1 cellular context compared by ENCODE assay signal in genomic region chr2:234682492-234683228, GRCh38.
TF ChIP-seq lines count a peak whose summit lies in the region.

No MANE protein-coding gene starts in this region.

TF ChIP-seq in HepG2, 621 proteins besides CTCF, POLR2A, EP300 and RAD21 (continued from another document and continues in another):
- TF ChIP-seq ZHX1 (CRISPR knock-in tag; IDR thresholded peaks at IDR 0.05; ENCODE audit: low read depth), result no peak
- TF ChIP-seq FOSL2 (CRISPR knock-in tag; IDR thresholded peaks at IDR 0.05), result peak; percentile 52
- TF ChIP-seq, protein P1, sequence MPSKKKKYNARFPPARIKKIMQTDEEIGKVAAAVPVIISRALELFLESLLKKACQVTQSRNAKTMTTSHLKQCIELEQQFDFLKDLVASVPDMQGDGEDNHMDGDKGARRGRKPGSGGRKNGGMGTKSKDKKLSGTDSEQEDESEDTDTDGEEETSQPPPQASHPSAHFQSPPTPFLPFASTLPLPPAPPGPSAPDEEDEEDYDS (CRISPR knock-in tag; IDR thresholded peaks at IDR 0.05), result 0 out of 2 replicates have a peak, but pooled peaks have one; percentile 38
- TF ChIP-seq ZNF576 (CRISPR knock-in tag; IDR thresholded peaks at IDR 0.05), result no peak
- TF ChIP-seq BRF2 (CRISPR knock-in tag; IDR thresholded peaks at IDR 0.05), result no peak
- TF ChIP-seq THAP11 (CRISPR knock-in tag; IDR thresholded peaks at IDR 0.05), result peak; percentile 96
- no peak for TF ChIP-seq ZIK1 (CRISPR knock-in tag; IDR thresholded peaks at IDR 0.05; ENCODE audit: borderline replicate concordance, low read depth)
- TF ChIP-seq POGZ (CRISPR knock-in tag; IDR thresholded peaks at IDR 0.05), result peak; percentile 21; the same call in 1 of the 2 replicates
- TF ChIP-seq TEAD2 (CRISPR knock-in tag; IDR thresholded peaks at IDR 0.05), result no peak
- TF ChIP-seq ZNF282 (IDR thresholded peaks at IDR 0.05; ENCODE audit: partially characterized antibody), result peak; percentile 64
- peak; percentile 86 for TF ChIP-seq IKZF1 (IDR thresholded peaks at IDR 0.05)
- TF ChIP-seq ZNF605 (CRISPR knock-in tag; IDR thresholded peaks at IDR 0.05), result 0 out of 2 replicates have a peak, but pooled peaks have one; percentile 22
- peak; percentile 21 for TF ChIP-seq MNT (IDR thresholded peaks at IDR 0.05)
- TF ChIP-seq, protein P2, sequence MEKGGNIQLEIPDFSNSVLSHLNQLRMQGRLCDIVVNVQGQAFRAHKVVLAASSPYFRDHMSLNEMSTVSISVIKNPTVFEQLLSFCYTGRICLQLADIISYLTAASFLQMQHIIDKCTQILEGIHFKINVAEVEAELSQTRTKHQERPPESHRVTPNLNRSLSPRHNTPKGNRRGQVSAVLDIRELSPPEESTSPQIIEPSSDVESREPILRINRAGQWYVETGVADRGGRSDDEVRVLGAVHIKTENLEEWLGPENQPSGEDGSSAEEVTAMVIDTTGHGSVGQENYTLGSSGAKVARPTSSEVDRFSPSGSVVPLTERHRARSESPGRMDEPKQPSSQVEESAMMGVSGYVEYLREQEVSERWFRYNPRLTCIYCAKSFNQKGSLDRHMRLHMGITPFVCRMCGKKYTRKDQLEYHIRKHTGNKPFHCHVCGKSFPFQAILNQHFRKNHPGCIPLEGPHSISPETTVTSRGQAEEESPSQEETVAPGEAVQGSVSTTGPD (CRISPR knock-in tag; IDR thresholded peaks at IDR 0.05), result peak; percentile 72; the same call in 1 of the 2 replicates
- TF ChIP-seq MEIS1 (CRISPR knock-in tag; IDR thresholded peaks at IDR 0.05; ENCODE audit: borderline replicate concordance), result no peak
- TF ChIP-seq TEAD3 (CRISPR knock-in tag; optimal IDR thresholded peaks at IDR 0.05; ENCODE audit: borderline replicate concordance), result peak; percentile 18
- 0 out of 2 replicates have a peak, but pooled peaks have one; percentile 68 for TF ChIP-seq NBN (conservative IDR thresholded peaks at IDR 0.05)
- TF ChIP-seq, protein P3, sequence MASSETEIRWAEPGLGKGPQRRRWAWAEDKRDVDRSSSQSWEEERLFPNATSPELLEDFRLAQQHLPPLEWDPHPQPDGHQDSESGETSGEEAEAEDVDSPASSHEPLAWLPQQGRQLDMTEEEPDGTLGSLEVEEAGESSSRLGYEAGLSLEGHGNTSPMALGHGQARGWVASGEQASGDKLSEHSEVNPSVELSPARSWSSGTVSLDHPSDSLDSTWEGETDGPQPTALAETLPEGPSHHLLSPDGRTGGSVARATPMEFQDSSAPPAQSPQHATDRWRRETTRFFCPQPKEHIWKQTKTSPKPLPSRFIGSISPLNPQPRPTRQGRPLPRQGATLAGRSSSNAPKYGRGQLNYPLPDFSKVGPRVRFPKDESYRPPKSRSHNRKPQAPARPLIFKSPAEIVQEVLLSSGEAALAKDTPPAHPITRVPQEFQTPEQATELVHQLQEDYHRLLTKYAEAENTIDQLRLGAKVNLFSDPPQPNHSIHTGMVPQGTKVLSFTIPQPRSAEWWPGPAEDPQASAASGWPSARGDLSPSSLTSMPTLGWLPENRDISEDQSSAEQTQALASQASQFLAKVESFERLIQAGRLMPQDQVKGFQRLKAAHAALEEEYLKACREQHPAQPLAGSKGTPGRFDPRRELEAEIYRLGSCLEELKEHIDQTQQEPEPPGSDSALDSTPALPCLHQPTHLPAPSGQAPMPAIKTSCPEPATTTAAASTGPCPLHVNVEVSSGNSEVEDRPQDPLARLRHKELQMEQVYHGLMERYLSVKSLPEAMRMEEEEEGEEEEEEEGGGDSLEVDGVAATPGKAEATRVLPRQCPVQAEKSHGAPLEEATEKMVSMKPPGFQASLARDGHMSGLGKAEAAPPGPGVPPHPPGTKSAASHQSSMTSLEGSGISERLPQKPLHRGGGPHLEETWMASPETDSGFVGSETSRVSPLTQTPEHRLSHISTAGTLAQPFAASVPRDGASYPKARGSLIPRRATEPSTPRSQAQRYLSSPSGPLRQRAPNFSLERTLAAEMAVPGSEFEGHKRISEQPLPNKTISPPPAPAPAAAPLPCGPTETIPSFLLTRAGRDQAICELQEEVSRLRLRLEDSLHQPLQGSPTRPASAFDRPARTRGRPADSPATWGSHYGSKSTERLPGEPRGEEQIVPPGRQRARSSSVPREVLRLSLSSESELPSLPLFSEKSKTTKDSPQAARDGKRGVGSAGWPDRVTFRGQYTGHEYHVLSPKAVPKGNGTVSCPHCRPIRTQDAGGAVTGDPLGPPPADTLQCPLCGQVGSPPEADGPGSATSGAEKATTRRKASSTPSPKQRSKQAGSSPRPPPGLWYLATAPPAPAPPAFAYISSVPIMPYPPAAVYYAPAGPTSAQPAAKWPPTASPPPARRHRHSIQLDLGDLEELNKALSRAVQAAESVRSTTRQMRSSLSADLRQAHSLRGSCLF (CRISPR knock-in tag; IDR thresholded peaks at IDR 0.05; ENCODE audit: borderline replicate concordance), result no peak
- TF ChIP-seq, protein P4, sequence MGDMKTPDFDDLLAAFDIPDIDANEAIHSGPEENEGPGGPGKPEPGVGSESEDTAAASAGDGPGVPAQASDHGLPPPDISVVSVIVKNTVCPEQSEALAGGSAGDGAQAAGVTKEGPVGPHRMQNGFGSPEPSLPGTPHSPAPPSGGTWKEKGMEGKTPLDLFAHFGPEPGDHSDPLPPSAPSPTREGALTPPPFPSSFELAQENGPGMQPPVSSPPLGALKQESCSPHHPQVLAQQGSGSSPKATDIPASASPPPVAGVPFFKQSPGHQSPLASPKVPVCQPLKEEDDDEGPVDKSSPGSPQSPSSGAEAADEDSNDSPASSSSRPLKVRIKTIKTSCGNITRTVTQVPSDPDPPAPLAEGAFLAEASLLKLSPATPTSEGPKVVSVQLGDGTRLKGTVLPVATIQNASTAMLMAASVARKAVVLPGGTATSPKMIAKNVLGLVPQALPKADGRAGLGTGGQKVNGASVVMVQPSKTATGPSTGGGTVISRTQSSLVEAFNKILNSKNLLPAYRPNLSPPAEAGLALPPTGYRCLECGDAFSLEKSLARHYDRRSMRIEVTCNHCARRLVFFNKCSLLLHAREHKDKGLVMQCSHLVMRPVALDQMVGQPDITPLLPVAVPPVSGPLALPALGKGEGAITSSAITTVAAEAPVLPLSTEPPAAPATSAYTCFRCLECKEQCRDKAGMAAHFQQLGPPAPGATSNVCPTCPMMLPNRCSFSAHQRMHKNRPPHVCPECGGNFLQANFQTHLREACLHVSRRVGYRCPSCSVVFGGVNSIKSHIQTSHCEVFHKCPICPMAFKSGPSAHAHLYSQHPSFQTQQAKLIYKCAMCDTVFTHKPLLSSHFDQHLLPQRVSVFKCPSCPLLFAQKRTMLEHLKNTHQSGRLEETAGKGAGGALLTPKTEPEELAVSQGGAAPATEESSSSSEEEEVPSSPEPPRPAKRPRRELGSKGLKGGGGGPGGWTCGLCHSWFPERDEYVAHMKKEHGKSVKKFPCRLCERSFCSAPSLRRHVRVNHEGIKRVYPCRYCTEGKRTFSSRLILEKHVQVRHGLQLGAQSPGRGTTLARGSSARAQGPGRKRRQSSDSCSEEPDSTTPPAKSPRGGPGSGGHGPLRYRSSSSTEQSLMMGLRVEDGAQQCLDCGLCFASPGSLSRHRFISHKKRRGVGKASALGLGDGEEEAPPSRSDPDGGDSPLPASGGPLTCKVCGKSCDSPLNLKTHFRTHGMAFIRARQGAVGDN (CRISPR knock-in tag; IDR thresholded peaks at IDR 0.05), result peak; percentile 33; the same call in 1 of the 2 replicates
- TF ChIP-seq GATAD2A (CRISPR knock-in tag; IDR thresholded peaks at IDR 0.05), result no peak
- 0 out of 2 replicates have a peak, but pooled peaks have one; percentile 22 for TF ChIP-seq JUNB (CRISPR knock-in tag; IDR thresholded peaks at IDR 0.05; ENCODE audit: borderline replicate concordance)
- peak; percentile 85 for TF ChIP-seq ZNF143 (CRISPR knock-in tag; IDR thresholded peaks at IDR 0.05)
- TF ChIP-seq CREB1 (IDR thresholded peaks at IDR 0.05), result peak; percentile 80; the same call in 1 of the 2 replicates
- TF ChIP-seq CREB1 (CRISPR knock-in tag; IDR thresholded peaks at IDR 0.05), result no peak
- no peak for TF ChIP-seq ZNF543 (CRISPR knock-in tag; IDR thresholded peaks at IDR 0.05)
- no peak for TF ChIP-seq SALL1 (CRISPR knock-in tag; IDR thresholded peaks at IDR 0.05)
- no peak for TF ChIP-seq ZNF639 (CRISPR knock-in tag; conservative IDR thresholded peaks at IDR 0.05)
- TF ChIP-seq PLSCR1 (CRISPR knock-in tag; IDR thresholded peaks at IDR 0.05; ENCODE audit: borderline replicate concordance), result no peak
- no peak for TF ChIP-seq KDM4B (CRISPR knock-in tag; IDR thresholded peaks at IDR 0.05)
- peak; percentile 37; the same call in 1 of the 2 replicates for TF ChIP-seq ZFX (CRISPR knock-in tag; IDR thresholded peaks at IDR 0.05; ENCODE audit: low read depth)
- TF ChIP-seq ZNF737 (CRISPR knock-in tag; IDR thresholded peaks at IDR 0.05; ENCODE audit: borderline replicate concordance), result no peak
- TF ChIP-seq, protein P5, sequence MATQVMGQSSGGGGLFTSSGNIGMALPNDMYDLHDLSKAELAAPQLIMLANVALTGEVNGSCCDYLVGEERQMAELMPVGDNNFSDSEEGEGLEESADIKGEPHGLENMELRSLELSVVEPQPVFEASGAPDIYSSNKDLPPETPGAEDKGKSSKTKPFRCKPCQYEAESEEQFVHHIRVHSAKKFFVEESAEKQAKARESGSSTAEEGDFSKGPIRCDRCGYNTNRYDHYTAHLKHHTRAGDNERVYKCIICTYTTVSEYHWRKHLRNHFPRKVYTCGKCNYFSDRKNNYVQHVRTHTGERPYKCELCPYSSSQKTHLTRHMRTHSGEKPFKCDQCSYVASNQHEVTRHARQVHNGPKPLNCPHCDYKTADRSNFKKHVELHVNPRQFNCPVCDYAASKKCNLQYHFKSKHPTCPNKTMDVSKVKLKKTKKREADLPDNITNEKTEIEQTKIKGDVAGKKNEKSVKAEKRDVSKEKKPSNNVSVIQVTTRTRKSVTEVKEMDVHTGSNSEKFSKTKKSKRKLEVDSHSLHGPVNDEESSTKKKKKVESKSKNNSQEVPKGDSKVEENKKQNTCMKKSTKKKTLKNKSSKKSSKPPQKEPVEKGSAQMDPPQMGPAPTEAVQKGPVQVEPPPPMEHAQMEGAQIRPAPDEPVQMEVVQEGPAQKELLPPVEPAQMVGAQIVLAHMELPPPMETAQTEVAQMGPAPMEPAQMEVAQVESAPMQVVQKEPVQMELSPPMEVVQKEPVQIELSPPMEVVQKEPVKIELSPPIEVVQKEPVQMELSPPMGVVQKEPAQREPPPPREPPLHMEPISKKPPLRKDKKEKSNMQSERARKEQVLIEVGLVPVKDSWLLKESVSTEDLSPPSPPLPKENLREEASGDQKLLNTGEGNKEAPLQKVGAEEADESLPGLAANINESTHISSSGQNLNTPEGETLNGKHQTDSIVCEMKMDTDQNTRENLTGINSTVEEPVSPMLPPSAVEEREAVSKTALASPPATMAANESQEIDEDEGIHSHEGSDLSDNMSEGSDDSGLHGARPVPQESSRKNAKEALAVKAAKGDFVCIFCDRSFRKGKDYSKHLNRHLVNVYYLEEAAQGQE (IDR thresholded peaks at IDR 0.05; ENCODE audit: borderline replicate concordance in 1 of 2, low read depth in 1 of 2, low read length in 2 of 2), result no peak
- no peak for TF ChIP-seq CC2D1A (CRISPR knock-in tag; IDR thresholded peaks at IDR 0.05)
- no peak for TF ChIP-seq ZNF709 (CRISPR knock-in tag; IDR thresholded peaks at IDR 0.05)
